19 cellular contexts compared by ENCODE assay signal in the genomic region with DNA sequence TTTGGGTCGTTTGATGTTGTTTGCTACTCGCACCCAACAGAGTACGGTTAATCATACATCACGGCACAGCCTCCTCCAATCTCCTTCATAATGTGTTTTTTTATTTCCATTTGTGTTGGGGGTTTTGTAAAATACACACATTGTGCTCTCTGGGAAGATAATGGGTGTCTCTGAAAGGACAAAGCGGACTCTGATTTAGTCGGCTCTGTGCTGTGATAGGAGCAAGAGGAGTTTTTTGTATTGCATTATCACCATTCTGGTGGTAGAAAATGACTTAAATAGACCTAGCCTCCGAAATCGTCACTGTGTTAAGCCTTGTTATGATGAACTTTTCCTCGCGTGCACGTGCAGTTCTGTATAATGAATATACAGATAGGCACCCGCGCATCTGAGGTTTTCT.
"Had no signal": no experiment of that assay in that cellular context is flagged by ENCODE, and none has a peak within 500 bp of the region (broad histone marks: within the 10 kb centered on the region; RNA-seq: fewer than 3 reads in every experiment).

No MANE protein-coding gene starts in this region.

- H3K4me3 Mint-ChIP-seq: activated CD4-positive, alpha-beta T cell treated with anti-CD3 and anti-CD28 coated beads, Interleukin-2, amount 10 ng/mL, durations not matched to agents 7 days and 5 days; activated CD8-positive, alpha-beta T cell treated with anti-CD3 and anti-CD28 coated beads, Interleukin-2, amount 10 ng/mL, durations not matched to agents 7 days and 5 days; activated naive CD4-positive, alpha-beta T cell treated with anti-CD3 and anti-CD28 coated beads, Interleukin-2, amount 10 ng/mL, durations not matched to agents 7 days and 5 days; activated T-cell treated with anti-CD3 and anti-CD28 coated beads, Interleukin-2, amount 50 U/mL, for 4 hours; natural killer cell had no signal

- H3K36me3 Mint-ChIP-seq: activated naive CD4-positive, alpha-beta T cell treated with anti-CD3 and anti-CD28 coated beads, Interleukin-2, amount 10 ng/mL, durations not matched to agents 7 days and 5 days; natural killer cell had no signal

- H3K4me1 ChIP-seq: breast epithelium, gastrocnemius medialis, heart right ventricle, tibial nerve had no signal

- H3K9me3 ChIP-seq: breast epithelium, gastrocnemius medialis, heart right ventricle, tibial nerve had no signal

- H3K4me1 Mint-ChIP-seq: activated CD4-positive, alpha-beta T cell treated with anti-CD3 and anti-CD28 coated beads, Interleukin-2, amount 10 ng/mL, durations not matched to agents 7 days and 5 days; activated naive CD4-positive, alpha-beta T cell treated with anti-CD3 and anti-CD28 coated beads, Interleukin-2, amount 10 ng/mL, durations not matched to agents 7 days and 5 days; natural killer cell had no signal

- H3K27me3 ChIP-seq: breast epithelium, tibial nerve had no signal

- ATAC-seq: activated CD4-positive, CD25-positive, alpha-beta regulatory T cell treated with anti-CD3 and anti-CD28 coated beads, Interleukin-2, amount 50 U/mL, for 24 hours; activated CD8-positive, alpha-beta T cell treated with anti-CD3 and anti-CD28 coated beads, Interleukin-2, amount 10 ng/mL, durations not matched to agents 7 days and 5 days; activated T-cell treated with anti-CD3 and anti-CD28 coated beads, Interleukin-2, amount 50 U/mL, for 4 hours; gastrocnemius medialis; heart right ventricle; left cardiac atrium; natural killer cell had no signal

- H3K27ac Mint-ChIP-seq: activated CD4-positive, alpha-beta T cell treated with anti-CD3 and anti-CD28 coated beads, Interleukin-2, amount 10 ng/mL, durations not matched to agents 7 days and 5 days; activated CD8-positive, alpha-beta T cell treated with anti-CD3 and anti-CD28 coated beads, Interleukin-2, amount 10 ng/mL, durations not matched to agents 7 days and 5 days; activated naive CD4-positive, alpha-beta T cell treated with anti-CD3 and anti-CD28 coated beads, Interleukin-2, amount 10 ng/mL, durations not matched to agents 7 days and 5 days; natural killer cell had no signal

- H3K27ac ChIP-seq: breast epithelium, coronary artery, gastrocnemius medialis, heart right ventricle, tibial nerve had no signal

- H3K9me3 Mint-ChIP-seq: activated T-cell treated with anti-CD3 and anti-CD28 coated beads, Interleukin-2, amount 50 U/mL, for 4 hours had no signal

- H3K4me3 ChIP-seq: breast epithelium, coronary artery, gastrocnemius medialis, heart right ventricle, tibial nerve had no signal

- DNase-seq: activated CD4-positive, alpha-beta T cell treated with anti-CD3 and anti-CD28 coated beads, Interleukin-2, amount 10 ng/mL, durations not matched to agents 7 days and 5 days; activated CD8-positive, alpha-beta T cell treated with anti-CD3 and anti-CD28 coated beads, Interleukin-2, amount 10 ng/mL, durations not matched to agents 7 days and 5 days; activated naive CD4-positive, alpha-beta T cell treated with anti-CD3 and anti-CD28 coated beads, Interleukin-2, amount 10 ng/mL, durations not matched to agents 7 days and 5 days; activated T-cell treated with anti-CD3 and anti-CD28 coated beads, Interleukin-2, amount 50 U/mL, for 4 hours; aorta; gastrocnemius medialis; heart right ventricle; left cardiac atrium; natural killer cell; retina; stimulated activated CD4-positive, alpha-beta T cell treated with anti-CD3 and anti-CD28 coated beads, Interleukin-12 subunit alpha, Interleukin-12 subunit beta, amount 100 ng/mL, for 4 hours; stimulated activated CD4-positive, alpha-beta T cell treated with anti-CD3 and anti-CD28 coated beads, Interleukin-1b, Interleukin-23, amount 100 ng/mL, for 48 hours; stimulated activated CD8-positive, alpha-beta memory T cell treated with anti-CD3 and anti-CD28 coated beads, Interleukin-4, amount 100 ng/mL, for 48 hours; stimulated activated naive CD4-positive, alpha-beta T cell treated with Interleukin-2 at 50 U/mL for 16 hours; T1000 had no signal

- H3K27me3 Mint-ChIP-seq: activated CD4-positive, alpha-beta T cell treated with anti-CD3 and anti-CD28 coated beads, Interleukin-2, amount 10 ng/mL, durations not matched to agents 7 days and 5 days; activated naive CD4-positive, alpha-beta T cell treated with anti-CD3 and anti-CD28 coated beads, Interleukin-2, amount 10 ng/mL, durations not matched to agents 7 days and 5 days had no signal

- H3K36me3 ChIP-seq: breast epithelium, gastrocnemius medialis, heart right ventricle, tibial nerve had no signal
